In the genomic region with DNA sequence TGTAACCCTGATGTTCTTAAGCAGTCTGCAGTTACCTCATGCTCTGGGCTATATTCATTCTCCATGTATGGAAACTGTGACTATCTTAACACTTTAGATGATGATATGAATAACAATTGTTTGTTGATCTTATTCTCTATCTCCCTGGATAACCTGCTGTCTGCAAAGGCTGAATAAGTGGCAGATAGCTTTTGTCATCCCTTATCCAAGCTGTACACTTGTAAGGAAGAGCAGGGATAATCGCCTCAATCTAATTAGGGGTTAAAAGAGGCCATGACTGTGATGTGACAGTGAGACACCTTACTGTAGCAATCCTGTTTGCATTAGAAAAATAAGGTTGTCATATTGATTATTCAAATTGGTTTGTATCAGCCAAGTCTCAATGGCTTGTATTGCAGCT, we compare ENCODE assay signal across 36 cellular contexts.
"Had no signal": no experiment of that assay in that cellular context is flagged by ENCODE, and none has a peak within 500 bp of the region (broad histone marks: within the 10 kb centered on the region; RNA-seq: fewer than 3 reads in every experiment).

No MANE protein-coding gene starts in this region.

- ATAC-seq: activated T-cell treated with anti-CD3 and anti-CD28 coated beads, Interleukin-2, amount 50 U/mL, for 72 hours; activated T-helper 17 cell treated with anti-CD3 and anti-CD28 coated beads, Interleukin-2, amount 50 U/mL, for 72 hours; Panc1 had no signal

- H3K4me3 Mint-ChIP-seq: activated B cell treated with CpG ODN at 0.5 μM for 24 hours; activated CD4-positive, alpha-beta memory T cell treated with anti-CD3 and anti-CD28 coated beads for 36 hours; activated naive CD4-positive, alpha-beta T cell treated with anti-CD3 and anti-CD28 coated beads, Interleukin-2, amount 50 U/mL, for 24 hours; activated naive CD8-positive, alpha-beta T cell treated with anti-CD3 and anti-CD28 coated beads, Interleukin-2, amount 10 ng/mL, durations not matched to agents 7 days and 5 days; activated T-cell treated with anti-CD3 and anti-CD28 coated beads, Interleukin-2, amount 50 U/mL, for 72 hours; activated T-helper 17 cell treated with anti-CD3 and anti-CD28 coated beads, Interleukin-2, amount 50 U/mL, for 72 hours; central memory CD8-positive, alpha-beta T cell; T-helper 1 cell treated with Interleukin-12 subunit alpha and Interleukin-12 subunit beta and Interleukin-4 antibody, amounts not matched to agents 30 μg/mL and 1 μg/mL, for 36 hours; T-helper 2 cell treated with Interferon-gamma antibody and Interleukin-4, amounts not matched to agents 5 μg/mL and 100 μg/mL, for 36 hours had no signal

- FAIRE-seq: TTC549 had no signal

- H3K4me1 Mint-ChIP-seq: activated B cell treated with CpG ODN at 0.5 μM for 24 hours; activated naive CD4-positive, alpha-beta T cell treated with anti-CD3 and anti-CD28 coated beads, Interleukin-2, amount 50 U/mL, for 24 hours; activated naive CD8-positive, alpha-beta T cell treated with anti-CD3 and anti-CD28 coated beads, Interleukin-2, amount 10 ng/mL, durations not matched to agents 7 days and 5 days; activated T-helper 17 cell treated with anti-CD3 and anti-CD28 coated beads, Interleukin-2, amount 50 U/mL, for 72 hours; central memory CD8-positive, alpha-beta T cell had no signal

- H3K9me3 Mint-ChIP-seq: activated T-helper 17 cell treated with anti-CD3 and anti-CD28 coated beads, Interleukin-2, amount 50 U/mL, for 72 hours; central memory CD8-positive, alpha-beta T cell had no signal

- H3K27me3 Mint-ChIP-seq: activated B cell treated with CpG ODN at 0.5 μM for 24 hours; activated CD4-positive, alpha-beta memory T cell treated with anti-CD3 and anti-CD28 coated beads for 36 hours; activated naive CD4-positive, alpha-beta T cell treated with anti-CD3 and anti-CD28 coated beads, Interleukin-2, amount 50 U/mL, for 24 hours; activated naive CD8-positive, alpha-beta T cell treated with anti-CD3 and anti-CD28 coated beads, Interleukin-2, amount 10 ng/mL, durations not matched to agents 7 days and 5 days; activated T-helper 17 cell treated with anti-CD3 and anti-CD28 coated beads, Interleukin-2, amount 50 U/mL, for 72 hours; central memory CD8-positive, alpha-beta T cell had no signal

- DNase-seq: activated B cell treated with CpG ODN at 0.5 μM for 24 hours; activated CD4-positive, alpha-beta memory T cell treated with anti-CD3 and anti-CD28 coated beads for 36 hours; activated CD4-positive, alpha-beta T cell treated with anti-CD3 and anti-CD28 coated beads for 4 hours; activated CD4-positive, alpha-beta T cell treated with anti-CD3 and anti-CD28 coated beads, Interleukin-2, amount 50 U/mL, for 1 hour; activated CD4-positive, CD25-positive, alpha-beta regulatory T cell treated with anti-CD3 and anti-CD28 coated beads, Interleukin-2, amount 50 U/mL, for 72 hours; activated gamma-delta T cell; activated naive CD4-positive, alpha-beta T cell treated with Interleukin-2 at 50 U/mL for 16 hours; activated naive CD8-positive, alpha-beta T cell treated with anti-CD3 and anti-CD28 coated beads, Interleukin-2, amount 10 ng/mL, durations not matched to agents 7 days and 5 days; activated T-cell treated with anti-CD3 and anti-CD28 coated beads, Interleukin-2, amount 50 U/mL, for 1 hour; activated T-cell treated with anti-CD3 and anti-CD28 coated beads, Interleukin-2, amount 50 U/mL, for 72 hours; amygdala; Kasumi-1; KG1; MG63; NCI-H1048; NCI-H1105 treated with DMSO at 0.1 percent for 48 hours; NCI-H1436; NCI-H187; NCI-H2029 treated with DMSO at 0.1 percent for 48 hours; NCI-H2107; NCI-H2171 treated with DMSO at 0.1 percent for 48 hours; NCI-H2227 treated with DMSO at 0.1 percent for 48 hours; NCI-H446; NCI-H510A treated with DMSO at 0.1 percent for 48 hours; NCI-H526 treated with DMSO at 0.1 percent for 48 hours; NCI-H774; SHP77; SJCRH30; SK-N-SH had no signal

- H3K27ac Mint-ChIP-seq: activated B cell treated with CpG ODN at 0.5 μM for 24 hours; activated CD4-positive, alpha-beta memory T cell treated with anti-CD3 and anti-CD28 coated beads for 36 hours; activated naive CD4-positive, alpha-beta T cell treated with anti-CD3 and anti-CD28 coated beads, Interleukin-2, amount 50 U/mL, for 24 hours; activated naive CD8-positive, alpha-beta T cell treated with anti-CD3 and anti-CD28 coated beads, Interleukin-2, amount 10 ng/mL, durations not matched to agents 7 days and 5 days; activated T-cell treated with anti-CD3 and anti-CD28 coated beads, Interleukin-2, amount 50 U/mL, for 72 hours; activated T-helper 17 cell treated with anti-CD3 and anti-CD28 coated beads, Interleukin-2, amount 50 U/mL, for 72 hours; T-helper 1 cell treated with Interleukin-12 subunit alpha and Interleukin-12 subunit beta and Interleukin-4 antibody, amounts not matched to agents 30 μg/mL and 1 μg/mL, for 36 hours; T-helper 2 cell treated with Interferon-gamma antibody and Interleukin-4, amounts not matched to agents 5 μg/mL and 100 μg/mL, for 36 hours had no signal
